In genomic region chr11:114111369-114112042, GRCh38 we compare ENCODE assay signal across 10 cellular contexts. TPM values are rescaled to one million over a fixed set of nuclear protein-coding genes. Genes with fewer than 3 reads are reported as not detected.
DNase-seq lines count a peak whose midpoint lies in the region; ATAC-seq and TF ChIP-seq lines count a peak whose summit lies in the region.
"Had no signal": no experiment of that assay in that cellular context is flagged by ENCODE, and none has a peak within 500 bp of the region (broad histone marks: within the 10 kb centered on the region; RNA-seq: fewer than 3 reads in every experiment).

No MANE protein-coding gene starts in this region.

- H3K4me3 ChIP-seq in muscle layer of duodenum (ENCODE audit: low read depth in 1 of 2, low read length in 2 of 2) (peak overlapping the region; percentile 9 to 22), suprapubic skin (peak overlapping the region; percentile 15), lower leg skin (ENCODE audit: low read depth, poor library complexity, severe bottlenecking) (no peak overlapping the region)

- H3K4me3 Mint-ChIP-seq in effector memory CD8-positive, alpha-beta T cell = peak overlapping the region in 1 of 2 donors; percentile 5

- peaks cover 39 to 76% of the 10 kb centered on the region in 2 donors for H3K27me3 Mint-ChIP-seq in effector memory CD8-positive, alpha-beta T cell

- H3K9me3 Mint-ChIP-seq in effector memory CD8-positive, alpha-beta T cell = no peaks in the 10 kb centered on the region

- no peak for TF ChIP-seq EP300 in suprapubic skin (IDR thresholded peaks at IDR 0.05)

- peak; percentile 26 for DNase-seq in RPMI7951 (ENCODE audit: low read depth)
- no peak for DNase-seq in effector memory CD8-positive, alpha-beta T cell
- DNase-seq in suprapubic skin (ENCODE audit: low spot score in 2 of 2) = no peak
- no peak for DNase-seq in NCI-H1436 (lab: John Stamatoyannopoulos, UW)
- no peak for DNase-seq in lower leg skin (ENCODE audit: low spot score in 2 of 2)
- DNase-seq: activated CD8-positive, alpha-beta memory T cell treated with anti-CD3 and anti-CD28 coated beads for 24 hours; effector memory CD4-positive, alpha-beta T cell; mesendoderm had no signal

- peaks cover 0 to 53% of the 10 kb centered on the region in 2 donors for H3K4me1 ChIP-seq in muscle layer of duodenum (ENCODE audit: control insufficient read depth in 1 of 2, insufficient read depth in 2 of 2, low read length in 2 of 2)
- peaks cover 85% of the 10 kb centered on the region for H3K4me1 ChIP-seq in suprapubic skin

- H3K27me3 ChIP-seq in muscle layer of duodenum (ENCODE audit: low read depth, low read length) (no peaks in the 10 kb centered on the region), suprapubic skin (no peaks in the 10 kb centered on the region)

- no peak for TF ChIP-seq POLR2A in suprapubic skin (IDR thresholded peaks at IDR 0.05)
- TF ChIP-seq POLR2A in lower leg skin (IDR thresholded peaks at IDR 0.05) = no peak

- TF ChIP-seq CTCF in suprapubic skin (IDR thresholded peaks at IDR 0.05) (no peak), lower leg skin (IDR thresholded peaks at IDR 0.05) (no peak)

- H3K36me3 Mint-ChIP-seq in effector memory CD8-positive, alpha-beta T cell (ENCODE audit: insufficient read depth) = peaks cover 26% of the 10 kb centered on the region

- peak; percentile 40 for ATAC-seq in effector memory CD8-positive, alpha-beta T cell (replicated peaks)
- no peak for ATAC-seq in GM19351 (IDR thresholded peaks at IDR 0.05; ENCODE audit: unreplicated experiment)

- H3K9me3 ChIP-seq in muscle layer of duodenum (ENCODE audit: control insufficient read depth in 1 of 2, low read length in 2 of 2) (no peaks in the 10 kb centered on the region), suprapubic skin (no peaks in the 10 kb centered on the region)

- 27% methylated on average over 6 of the region's 6 CpGs for WGBS in suprapubic skin
- 33 to 39% methylated on average over 6 of the region's 6 CpGs for WGBS in lower leg skin, 2 donors

- H3K27ac ChIP-seq in muscle layer of duodenum (ENCODE audit: low read length) (no peak overlapping the region), suprapubic skin (peak overlapping the region; percentile 87)

- H3K36me3 ChIP-seq in muscle layer of duodenum (ENCODE audit: control insufficient read depth in 1 of 2, insufficient read depth in 2 of 2, low read length in 2 of 2) = peaks cover 0 to 2% of the 10 kb centered on the region in 2 donors
- H3K36me3 ChIP-seq in suprapubic skin = peaks cover 8% of the 10 kb centered on the region

- intact Hi-C loops in lower leg skin (cut with DNase I; ENCODE audit: low total_unique reads) = no loop called here

- no peak overlapping the region for H3K27ac Mint-ChIP-seq in effector memory CD8-positive, alpha-beta T cell

- peaks cover 10 to 50% of the 10 kb centered on the region in 2 donors for H3K4me1 Mint-ChIP-seq in effector memory CD8-positive, alpha-beta T cell (ENCODE audit: low read depth in 2 of 2)

RNA-seq across cellular contexts. Expression of gene ZBTB16, which starts 52.0 kb away (rescaled TPM):
- total RNA-seq in RPMI7951 (2014; rRNA removed; shearing (Covaris generic)) = not detected in 2 replicates
- total RNA-seq in suprapubic skin = 100 to 1,000 TPM; 142 to 474 (median 232) TPM
- total RNA-seq in lower leg skin = 100 to 1,000 TPM; 167 to 369 (median 233) TPM

Comparison
In these comparisons a context has a peak if more than half of its experiments do, and no peak if none do; other contexts are left out.
1. RNA of gene ZBTB16, which starts 52.0 kb away (total RNA-seq): 167 to 369 TPM in lower leg skin and 142 to 474 TPM in suprapubic skin; not detected in RPMI7951; every median in the first group is over 100 times any median in the second.